In genomic region chr4:63637270-63637669, GRCh38 we compare ENCODE assay signal across 28 cellular contexts.
"Had no signal": no experiment of that assay in that cellular context is flagged by ENCODE, and none has a peak within 500 bp of the region (broad histone marks: within the 10 kb centered on the region; RNA-seq: fewer than 3 reads in every experiment).

No MANE protein-coding gene starts in this region.

- DNase-seq: natural killer cell; occipital lobe; ovary; posterior cingulate gyrus; psoas muscle; right cardiac atrium; right lobe of liver; sigmoid colon; small intestine; stimulated activated CD4-positive, alpha-beta T cell treated with anti-CD3 and anti-CD28 coated beads, Interleukin-15, amount 100 ng/mL, for 24 hours; stimulated activated CD4-positive, alpha-beta T cell treated with anti-CD3 and anti-CD28 coated beads, Interleukin-2, amount 100 ng/mL, for 24 hours; stimulated activated CD4-positive, alpha-beta T cell treated with anti-CD3 and anti-CD28 coated beads, Interleukin-2, amount 100 ng/mL, for 48 hours; stimulated activated CD4-positive, alpha-beta T cell treated with anti-CD3 and anti-CD28 coated beads, Interleukin-4, amount 100 ng/mL, for 24 hours; stimulated activated naive B cell treated with anti-CD40 and anti-IgM and Interleukin-4, amounts not matched to agents 10 μg/mL and 1 μg/mL and 100 μg/mL, for 72 hours; stimulated activated naive CD4-positive, alpha-beta T cell treated with Interleukin-2 at 50 U/mL for 16 hours; stomach; thyroid gland; trophoblast cell; upper lobe of left lung had no signal

- H3K36me3 Mint-ChIP-seq: neural progenitor cell; stimulated activated effector memory CD8-positive, alpha-beta T cell treated with anti-CD3 and anti-CD28 coated beads, Interleukin-12 subunit alpha, Interleukin-12 subunit beta, amount 100 ng/mL, for 72 hours; stimulated activated naive B cell treated with anti-CD40 and anti-IgM and Interleukin-4, amounts not matched to agents 10 μg/mL and 1 μg/mL and 100 μg/mL, for 72 hours had no signal

- H3K4me1 ChIP-seq: neural progenitor cell, parathyroid adenoma, psoas muscle, right lobe of liver, sigmoid colon, stomach, thyroid gland, tibial nerve, upper lobe of left lung, vagina had no signal

- H3K4me2 ChIP-seq: neural progenitor cell had no signal

- H3K79me2 ChIP-seq: parathyroid adenoma had no signal

- H3K27ac Mint-ChIP-seq: natural killer cell; nephron; neural progenitor cell; progenitor cell of endocrine pancreas; stimulated activated effector memory CD8-positive, alpha-beta T cell treated with anti-CD3 and anti-CD28 coated beads, Interleukin-12 subunit alpha, Interleukin-12 subunit beta, amount 100 ng/mL, for 72 hours; stimulated activated naive B cell treated with anti-CD40 and anti-IgM and Interleukin-4, amounts not matched to agents 10 μg/mL and 1 μg/mL and 100 μg/mL, for 72 hours; stimulated activated naive CD8-positive, alpha-beta T cell treated with anti-CD3 and anti-CD28 coated beads, Interleukin-15, Interleukin-2, amounts not matched to agents 100 ng/mL and 50 ng/mL, for 24 hours had no signal

- H3K27ac ChIP-seq: neural progenitor cell, ovary, parathyroid adenoma, psoas muscle, right lobe of liver, sigmoid colon, stomach, thoracic aorta, thyroid gland, tibial nerve, upper lobe of left lung, vagina had no signal

- H3K9ac ChIP-seq: neural progenitor cell, parathyroid adenoma had no signal

- H3K27me3 Mint-ChIP-seq: progenitor cell of endocrine pancreas; stimulated activated naive B cell treated with anti-CD40 and anti-IgM and Interleukin-4, amounts not matched to agents 10 μg/mL and 1 μg/mL and 100 μg/mL, for 72 hours; stimulated activated naive CD8-positive, alpha-beta T cell treated with anti-CD3 and anti-CD28 coated beads, Interleukin-15, Interleukin-2, amounts not matched to agents 100 ng/mL and 50 ng/mL, for 24 hours had no signal

- H3K9me3 ChIP-seq: ovary, psoas muscle, right lobe of liver, thoracic aorta, thyroid gland, upper lobe of left lung had no signal

- H3K9me3 Mint-ChIP-seq: neural progenitor cell; stimulated activated naive CD8-positive, alpha-beta T cell treated with anti-CD3 and anti-CD28 coated beads, Interleukin-15, Interleukin-2, amounts not matched to agents 100 ng/mL and 50 ng/mL, for 24 hours had no signal

- H3K4me3 ChIP-seq: neural progenitor cell, ovary, psoas muscle, right lobe of liver, sigmoid colon, stomach, thoracic aorta, thyroid gland, tibial nerve, upper lobe of left lung, vagina had no signal

- H3K4me3 Mint-ChIP-seq: natural killer cell; nephron; neural progenitor cell; stimulated activated effector memory CD8-positive, alpha-beta T cell treated with anti-CD3 and anti-CD28 coated beads, Interleukin-12 subunit alpha, Interleukin-12 subunit beta, amount 100 ng/mL, for 72 hours; stimulated activated naive B cell treated with anti-CD40 and anti-IgM and Interleukin-4, amounts not matched to agents 10 μg/mL and 1 μg/mL and 100 μg/mL, for 72 hours; stimulated activated naive CD8-positive, alpha-beta T cell treated with anti-CD3 and anti-CD28 coated beads, Interleukin-15, Interleukin-2, amounts not matched to agents 100 ng/mL and 50 ng/mL, for 24 hours had no signal

- H3K36me3 ChIP-seq: neural progenitor cell, ovary, right lobe of liver, sigmoid colon, stomach, thoracic aorta, thyroid gland, tibial nerve, upper lobe of left lung, vagina had no signal

- H3K4me1 Mint-ChIP-seq: natural killer cell; nephron; neural progenitor cell; stimulated activated effector memory CD8-positive, alpha-beta T cell treated with anti-CD3 and anti-CD28 coated beads, Interleukin-12 subunit alpha, Interleukin-12 subunit beta, amount 100 ng/mL, for 72 hours; stimulated activated naive B cell treated with anti-CD40 and anti-IgM and Interleukin-4, amounts not matched to agents 10 μg/mL and 1 μg/mL and 100 μg/mL, for 72 hours had no signal

- H3K27me3 ChIP-seq: neural progenitor cell, ovary, right lobe of liver, sigmoid colon, stomach, thyroid gland, tibial nerve, upper lobe of left lung, vagina had no signal

- H2AFZ ChIP-seq: neural progenitor cell, parathyroid adenoma had no signal

- ATAC-seq: natural killer cell; psoas muscle; right cardiac atrium; right lobe of liver; stimulated activated effector memory CD8-positive, alpha-beta T cell treated with anti-CD3 and anti-CD28 coated beads, Interleukin-12 subunit alpha, Interleukin-12 subunit beta, amount 100 ng/mL, for 72 hours; stimulated activated naive B cell treated with anti-CD40 and anti-IgM and Interleukin-4, amounts not matched to agents 10 μg/mL and 1 μg/mL and 100 μg/mL, for 72 hours had no signal
